ENCODE assay signal across 8 cellular contexts in the genomic region with DNA sequence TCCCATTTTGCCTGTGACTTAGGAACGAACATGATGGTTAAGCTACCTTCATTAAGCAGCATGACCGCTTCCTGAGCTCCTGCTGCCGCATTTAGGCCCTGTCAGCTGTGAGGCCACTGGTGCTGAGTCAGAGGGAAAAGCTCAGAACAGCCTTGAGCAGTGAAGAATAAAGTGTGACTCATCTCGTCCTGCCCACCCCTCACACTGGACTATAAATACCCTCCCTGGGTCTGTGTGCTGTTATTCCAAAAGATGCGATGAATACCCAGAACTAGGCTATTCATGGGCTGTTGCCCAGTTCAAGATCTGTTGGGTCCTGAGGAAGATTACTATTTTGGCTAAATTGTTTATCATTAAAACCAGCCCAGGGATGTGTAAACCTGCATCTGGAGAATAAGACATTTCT. TPM values are rescaled to one million over a fixed set of nuclear protein-coding genes. Genes with fewer than 3 reads are reported as not detected.
DNase-seq lines count a peak whose midpoint lies in the region; ATAC-seq lines count a peak whose summit lies in the region.
"Not testable (repeated sequence)": the region's sequence is repeated elsewhere in the genome, so short reads cannot be mapped to it uniquely, and the experiment has no call there.

No MANE protein-coding gene starts in this region.

- H3K4me3 ChIP-seq in MG63 = not testable (repeated sequence)

- H3K4me1 Mint-ChIP-seq in activated CD8-positive, alpha-beta memory T cell treated with anti-CD3 and anti-CD28 coated beads, Interleukin-2, amount 10 ng/mL, durations not matched to agents 7 days and 5 days = peaks cover 22% of the 10 kb centered on the region
- H3K4me1 Mint-ChIP-seq in memory B cell = not testable (repeated sequence)

- H3K36me3 ChIP-seq in MG63 = not testable (repeated sequence)

- H3K9me3 Mint-ChIP-seq in activated CD8-positive, alpha-beta memory T cell treated with anti-CD3 and anti-CD28 coated beads, Interleukin-2, amount 10 ng/mL, durations not matched to agents 7 days and 5 days (ENCODE audit: low read depth); memory B cell: not testable (repeated sequence)

- not testable (repeated sequence) for H3K27me3 ChIP-seq in MG63

- peak; percentile 85 for ATAC-seq in GM21381 (IDR thresholded peaks at IDR 0.05; ENCODE audit: unreplicated experiment)
- peak; percentile 84 for ATAC-seq in HG03025 (IDR thresholded peaks at IDR 0.05; ENCODE audit: low FRiP score, unreplicated experiment)
- peak; percentile 66 for ATAC-seq in activated CD8-positive, alpha-beta memory T cell treated with anti-CD3 and anti-CD28 coated beads, Interleukin-2, amount 10 ng/mL, durations not matched to agents 7 days and 5 days
- not testable (repeated sequence) for ATAC-seq in memory B cell (ENCODE audit: low read depth)
- peak; percentile 23 for ATAC-seq in stimulated activated naive CD8-positive, alpha-beta T cell treated with anti-CD3 and anti-CD28 coated beads, Interleukin-15, Interleukin-2, amounts not matched to agents 100 U/mL and 50 U/mL, for 24 hours

- DNase-seq in EL (peak; percentile 78), MG63 (peak; percentile 76), fibroblast of gingiva (ENCODE audit: low read depth) (peak; percentile 46)
- DNase-seq in activated CD8-positive, alpha-beta memory T cell treated with anti-CD3 and anti-CD28 coated beads, Interleukin-2, amount 10 ng/mL, durations not matched to agents 7 days and 5 days; memory B cell (ENCODE audit: low spot score in 2 of 2); stimulated activated naive CD8-positive, alpha-beta T cell treated with anti-CD3 and anti-CD28 coated beads, Interleukin-15, Interleukin-2, amounts not matched to agents 100 U/mL and 50 U/mL, for 24 hours: not testable (repeated sequence)

- CTCF ChIA-PET in activated CD8-positive, alpha-beta memory T cell treated with anti-CD3 and anti-CD28 coated beads, Interleukin-2, amount 10 ng/mL, durations not matched to agents 7 days and 5 days (lab: Charles Lee) = interaction anchor here (0.6 kb wide), 1 partner anchor 77 kb away, joined by 3 read pairs; no protein-coding TSS in a partner anchor

- H3K9me3 ChIP-seq in MG63 = not testable (repeated sequence)

- not testable (repeated sequence) for H3K4me3 Mint-ChIP-seq in activated CD8-positive, alpha-beta memory T cell treated with anti-CD3 and anti-CD28 coated beads, Interleukin-2, amount 10 ng/mL, durations not matched to agents 7 days and 5 days; memory B cell

- not testable (repeated sequence) for H3K27me3 Mint-ChIP-seq in activated CD8-positive, alpha-beta memory T cell treated with anti-CD3 and anti-CD28 coated beads, Interleukin-2, amount 10 ng/mL, durations not matched to agents 7 days and 5 days; memory B cell

- H3K36me3 Mint-ChIP-seq in activated CD8-positive, alpha-beta memory T cell treated with anti-CD3 and anti-CD28 coated beads, Interleukin-2, amount 10 ng/mL, durations not matched to agents 7 days and 5 days; memory B cell: not testable (repeated sequence)

- H3K27ac Mint-ChIP-seq in activated CD8-positive, alpha-beta memory T cell treated with anti-CD3 and anti-CD28 coated beads, Interleukin-2, amount 10 ng/mL, durations not matched to agents 7 days and 5 days = peak overlapping the region; percentile 49
- peak overlapping the region; percentile 50 for H3K27ac Mint-ChIP-seq in memory B cell

RNA-seq across cellular contexts. Expression of a gene that starts 57.1 kb away (rescaled TPM):
- total RNA-seq in MG63 (2014; rRNA removed; shearing (Covaris generic); ENCODE audit: low replicate concordance) = 13.4 and 25.7 TPM in 2 replicates
- 10 to 100 TPM; 47.5 to 65.7 TPM for total RNA-seq in activated CD8-positive, alpha-beta memory T cell treated with anti-CD3 and anti-CD28 coated beads, Interleukin-2, amount 10 ng/mL, durations not matched to agents 7 days and 5 days
